In the genomic region with DNA sequence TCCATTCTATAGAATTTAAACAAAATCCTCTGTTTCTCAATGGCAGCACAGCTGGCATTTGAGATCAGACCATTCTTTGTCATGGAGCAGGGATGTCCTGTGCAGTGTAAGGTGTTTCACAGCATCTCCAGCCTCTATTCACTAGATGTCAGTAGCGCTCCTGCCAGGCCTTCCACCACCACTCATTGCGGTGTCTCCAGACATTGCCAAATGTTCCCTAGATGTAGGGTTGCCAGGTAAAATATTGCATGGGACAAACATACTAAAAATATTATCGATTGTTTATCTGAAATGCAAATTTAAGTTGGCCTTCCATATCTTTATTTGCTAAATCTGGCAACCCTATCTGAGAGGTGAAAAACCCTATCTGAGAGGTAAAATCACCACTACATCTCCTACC, we compare ENCODE assay signal across 2 cellular contexts.
TF ChIP-seq lines count a peak whose summit lies in the region.

No MANE protein-coding gene starts in this region.

TF ChIP-seq in HCT116, 20 proteins besides CTCF, POLR2A, EP300 and RAD21 (continued from another document):
- TF ChIP-seq ELF1 (IDR thresholded peaks at IDR 0.05; ENCODE audit: borderline replicate concordance, low read depth), result no peak

TF ChIP-seq in SK-N-SH treated with all-trans-retinoic acid at 6 μM for 48 hours, 23 proteins besides CTCF, POLR2A, EP300 and RAD21 (continued from another document):
- TF ChIP-seq, protein P1, sequence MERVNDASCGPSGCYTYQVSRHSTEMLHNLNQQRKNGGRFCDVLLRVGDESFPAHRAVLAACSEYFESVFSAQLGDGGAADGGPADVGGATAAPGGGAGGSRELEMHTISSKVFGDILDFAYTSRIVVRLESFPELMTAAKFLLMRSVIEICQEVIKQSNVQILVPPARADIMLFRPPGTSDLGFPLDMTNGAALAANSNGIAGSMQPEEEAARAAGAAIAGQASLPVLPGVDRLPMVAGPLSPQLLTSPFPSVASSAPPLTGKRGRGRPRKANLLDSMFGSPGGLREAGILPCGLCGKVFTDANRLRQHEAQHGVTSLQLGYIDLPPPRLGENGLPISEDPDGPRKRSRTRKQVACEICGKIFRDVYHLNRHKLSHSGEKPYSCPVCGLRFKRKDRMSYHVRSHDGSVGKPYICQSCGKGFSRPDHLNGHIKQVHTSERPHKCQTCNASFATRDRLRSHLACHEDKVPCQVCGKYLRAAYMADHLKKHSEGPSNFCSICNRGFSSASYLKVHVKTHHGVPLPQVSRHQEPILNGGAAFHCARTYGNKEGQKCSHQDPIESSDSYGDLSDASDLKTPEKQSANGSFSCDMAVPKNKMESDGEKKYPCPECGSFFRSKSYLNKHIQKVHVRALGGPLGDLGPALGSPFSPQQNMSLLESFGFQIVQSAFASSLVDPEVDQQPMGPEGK (CRISPR knock-in tag; IDR thresholded peaks at IDR 0.05; ENCODE audit: borderline replicate concordance), result no peak
- no peak for TF ChIP-seq ESRRG (CRISPR knock-in tag; IDR thresholded peaks at IDR 0.05)
